8 cellular contexts compared by ENCODE assay signal in genomic region chr12:113152835-113153814, GRCh38. TPM values are rescaled to one million over a fixed set of nuclear protein-coding genes. Genes with fewer than 3 reads are reported as not detected.
A peak's percentile ranks its signal among the peaks of the same experiment; 100 is the strongest.
DNase-seq lines count a peak whose midpoint lies in the region; TF ChIP-seq lines count a peak whose summit lies in the region.

No MANE protein-coding gene starts in this region.

- TF ChIP-seq CTCF in epithelial cell of esophagus (IDR thresholded peaks at IDR 0.05; ENCODE audit: insufficient read depth, low read depth, low read length, missing control alignments) = peak; percentile 52

- H3K4me3 ChIP-seq in epithelial cell of esophagus (ENCODE audit: low read length) = peak overlapping the region; percentile 40

- DNase-seq in NCI-H1436 (lab: John Stamatoyannopoulos, UW) (peak; percentile 54), NCI-H1436 treated with DMSO at 0.1 percent for 48 hours (lab: John Stamatoyannopoulos, UW) (no peak), HPDE6-E6E7 (ENCODE audit: extremely low spot score) (peak; percentile 87), NOMO-1 treated with DMSO at 0.1 percent for 48 hours (lab: John Stamatoyannopoulos, UW; ENCODE audit: unreplicated experiment) (peak; percentile 69), epithelial cell of esophagus (ENCODE audit: low read depth) (peak; percentile 83), mucosa of gallbladder (ENCODE audit: low spot score) (peak; percentile 69)
- DNase-seq in activated CD8-positive, alpha-beta memory T cell treated with anti-CD3 and anti-CD28 coated beads, Interleukin-2, amount 50 U/mL, for 48 hours = peak; percentile 80
- DNase-seq in stimulated activated CD8-positive, alpha-beta memory T cell treated with anti-CD3 and anti-CD28 coated beads, Interleukin-7, amount 100 ng/mL, for 48 hours (ENCODE audit: extremely low read depth in 1 of 2, low read depth in 1 of 2) = peak; percentile 24 to 29

RNA-seq across cellular contexts. Expression of gene CFAP73, which starts 3.6 kb away (rescaled TPM):
- total RNA-seq in mucosa of gallbladder = not detected

RNA-seq across cellular contexts. Expression of gene RASAL1, which starts 17.6 kb away (rescaled TPM):
- 0.92 TPM for total RNA-seq in mucosa of gallbladder

RNA-seq across cellular contexts. Expression of gene DDX54, which starts 32.2 kb away (rescaled TPM):
- 55.9 TPM for total RNA-seq in mucosa of gallbladder

RNA-seq across cellular contexts. Expression of gene RITA1, which starts 32.4 kb away (rescaled TPM):
- total RNA-seq in mucosa of gallbladder = 21.5 TPM
